In genomic region chrX:68433155-68433980, GRCh38 we compare ENCODE assay signal across 8 cellular contexts. TPM values are rescaled to one million over a fixed set of nuclear protein-coding genes. Genes with fewer than 3 reads are reported as not detected.
DNase-seq lines count a peak whose midpoint lies in the region; ATAC-seq and TF ChIP-seq lines count a peak whose summit lies in the region.

Gene OPHN1, minus strand, starts transcription at chrX:68433495. Its CDS starts 475 bp downstream, at chrX:68433020.

- H3K4me1 Mint-ChIP-seq in activated CD4-positive, alpha-beta T cell treated with anti-CD3 and anti-CD28 coated beads, Interleukin-2, amount 10 ng/mL, durations not matched to agents 24 days and 14 days = peaks cover 3% of the 10 kb centered on the region
- H3K4me1 Mint-ChIP-seq in glutamatergic neuron (ENCODE audit: low read depth, unreplicated experiment) (peaks cover 3% of the 10 kb centered on the region), nephron progenitor cell (peaks cover 25% of the 10 kb centered on the region)

- peaks cover 40% of the 10 kb centered on the region for H3K27me3 Mint-ChIP-seq in activated CD4-positive, alpha-beta T cell treated with anti-CD3 and anti-CD28 coated beads, Interleukin-2, amount 10 ng/mL, durations not matched to agents 24 days and 14 days
- H3K27me3 Mint-ChIP-seq in glutamatergic neuron (ENCODE audit: unreplicated experiment) = peaks cover 3% of the 10 kb centered on the region
- H3K27me3 Mint-ChIP-seq in nephron progenitor cell (ENCODE audit: low read depth, poor library complexity) = peaks cover 3% of the 10 kb centered on the region

- H3K27ac Mint-ChIP-seq in activated CD4-positive, alpha-beta T cell treated with anti-CD3 and anti-CD28 coated beads, Interleukin-2, amount 10 ng/mL, durations not matched to agents 24 days and 14 days = no peak within 1 kb of the TSS
- H3K27ac Mint-ChIP-seq in glutamatergic neuron (ENCODE audit: unreplicated experiment) = peak within 1 kb of the TSS; percentile 77
- no peak within 1 kb of the TSS for H3K27ac Mint-ChIP-seq in nephron progenitor cell

- peak within 1 kb of the TSS in 3 of 4 donors; percentile 49 to 58 (median 51) for H3K4me3 ChIP-seq in adrenal gland

- no peak for ATAC-seq in HG02885 (IDR thresholded peaks at IDR 0.05; ENCODE audit: poor library complexity, unreplicated experiment)

- no peaks in the 10 kb centered on the region for H3K9me3 Mint-ChIP-seq in activated CD4-positive, alpha-beta T cell treated with anti-CD3 and anti-CD28 coated beads, Interleukin-2, amount 10 ng/mL, durations not matched to agents 24 days and 14 days
- no peaks in the 10 kb centered on the region for H3K9me3 Mint-ChIP-seq in glutamatergic neuron (ENCODE audit: unreplicated experiment)
- peaks cover 44% of the 10 kb centered on the region for H3K9me3 Mint-ChIP-seq in nephron progenitor cell

- WGBS in adrenal gland, 4 donors = 0 to 32% (median 12%) methylated on average over 22 to 57 of the region's 57 CpGs

- intact Hi-C loops in activated CD4-positive, alpha-beta T cell treated with anti-CD3 and anti-CD28 coated beads, Interleukin-2, amount 10 ng/mL, durations not matched to agents 24 days and 14 days (cut with micrococcal nuclease) = no loop called here
- intact Hi-C loops in adrenal gland (cut with DNase I) = no loop called here

- H3K9me3 ChIP-seq in adrenal gland (replicated peaks in 1 of 3) = no peaks in the 10 kb centered on the region

- no peaks in the 10 kb centered on the region for H3K4me1 ChIP-seq in adrenal gland (replicated peaks in 1 of 2)

- H3K27ac ChIP-seq in adrenal gland = peak within 1 kb of the TSS in 4 of 5 donors; percentile 52 to 86 (median 72)

- H3K4me3 Mint-ChIP-seq in activated CD4-positive, alpha-beta T cell treated with anti-CD3 and anti-CD28 coated beads, Interleukin-2, amount 10 ng/mL, durations not matched to agents 24 days and 14 days = peak within 1 kb of the TSS; percentile 73
- peak within 1 kb of the TSS; percentile 93 for H3K4me3 Mint-ChIP-seq in glutamatergic neuron (ENCODE audit: unreplicated experiment)
- H3K4me3 Mint-ChIP-seq in nephron progenitor cell = peak within 1 kb of the TSS; percentile 89

- peak; percentile 52 for DNase-seq in activated CD4-positive, alpha-beta T cell treated with anti-CD3 and anti-CD28 coated beads, Interleukin-2, amount 10 ng/mL, durations not matched to agents 24 days and 14 days
- DNase-seq in activated CD4-positive, alpha-beta T cell treated with anti-CD3 and anti-CD28 coated beads for 1 hour = no peak
- peak; percentile 60 for DNase-seq in NCI-H460 (ENCODE audit: extremely low read depth, low read depth)
- peak; percentile 57 to 79 (median 71) for DNase-seq in adrenal gland
- peak; percentile 55 for DNase-seq in glutamatergic neuron
- peak; percentile 63 for DNase-seq in nephron progenitor cell
- no peak for DNase-seq in GM10266 (ENCODE audit: extremely low spot score)

- TF ChIP-seq CTCF in adrenal gland (IDR thresholded peaks at IDR 0.05) = no peak
- TF ChIP-seq CTCF in glutamatergic neuron (IDR thresholded peaks at IDR 0.05; ENCODE audit: partially characterized antibody, unreplicated experiment) = no peak
- TF ChIP-seq CTCF in nephron progenitor cell (IDR thresholded peaks at IDR 0.05) = no peak
- no peak for TF ChIP-seq CTCF in GM10266 (IDR thresholded peaks at IDR 0.05; ENCODE audit: control insufficient read depth, insufficient read depth, low read depth, missing control alignments)

- H3K36me3 Mint-ChIP-seq in activated CD4-positive, alpha-beta T cell treated with anti-CD3 and anti-CD28 coated beads, Interleukin-2, amount 10 ng/mL, durations not matched to agents 24 days and 14 days (ENCODE audit: low read depth) = no peaks in the 10 kb centered on the region
- H3K36me3 Mint-ChIP-seq in glutamatergic neuron (ENCODE audit: unreplicated experiment) (no peaks in the 10 kb centered on the region), nephron progenitor cell (ENCODE audit: low read depth) (peaks cover 14% of the 10 kb centered on the region)

- H3K27me3 ChIP-seq in adrenal gland = no peaks in the 10 kb centered on the region

- no peaks in the 10 kb centered on the region for H3K36me3 ChIP-seq in adrenal gland (replicated peaks in 1 of 2)

- TF ChIP-seq POLR2A in adrenal gland (IDR thresholded peaks at IDR 0.05) = peak in 1 of 2 donors; percentile 24

RNA-seq across cellular contexts. Expression of gene OPHN1, which starts in this region (rescaled TPM):
- 0.05 and 0.26 TPM in 2 replicates for total RNA-seq in activated CD4-positive, alpha-beta T cell treated with anti-CD3 and anti-CD28 coated beads, Interleukin-2, amount 10 ng/mL, durations not matched to agents 24 days and 14 days
- total RNA-seq in NCI-H460 (2014; rRNA removed; shearing (Covaris generic)) = 3.0 and 3.6 TPM in 2 replicates
- 1.6 and 10.1 TPM in 2 replicates for polyA plus RNA-seq in NCI-H460 (2014; cell fraction: nucleus; rRNA removed)
- total RNA-seq in adrenal gland (1 to 10 TPM; 4.9 to 9.1 (median 6.1) TPM), glutamatergic neuron (ENCODE audit: unreplicated experiment) (7.8 TPM)
- polyA plus RNA-seq in adrenal gland = 1 to 10 TPM; 1.2 to 3.0 (median 1.4) TPM

Comparison
In these comparisons a context has a peak if more than half of its experiments do, and no peak if none do; other contexts are left out.
1. Peak in DNase-seq in activated CD4-positive, alpha-beta T cell treated with anti-CD3 and anti-CD28 coated beads, Interleukin-2, amount 10 ng/mL, durations not matched to agents 24 days and 14 days; RNA of the gene not detected or under 1 TPM.
2. DNase-seq: peak in NCI-H460 (single experiment), adrenal gland (7 of 7), glutamatergic neuron (single experiment) and nephron progenitor cell (single experiment); none in activated CD4-positive, alpha-beta T cell treated with anti-CD3 and anti-CD28 coated beads for 1 hour (single experiment) and GM10266 (single experiment).
3. Peak in every context shown above with its lines, with median percentiles within 50 percentile points of each other: H3K4me3 Mint-ChIP-seq.